Comparison of ENCODE assay signal across 8 cellular contexts in genomic region chr12:47361389-47362031, GRCh38.
A peak's percentile ranks its signal among the peaks of the same experiment; 100 is the strongest.
DNase-seq lines count a peak whose midpoint lies in the region; FAIRE-seq and TF ChIP-seq lines count a peak whose summit lies in the region.

No MANE protein-coding gene starts in this region.

- no peaks in the 10 kb centered on the region for H3K36me3 Mint-ChIP-seq in HFFc6 (ENCODE audit: low read depth)
- H3K36me3 Mint-ChIP-seq in activated naive CD4-positive, alpha-beta T cell treated with anti-CD3 and anti-CD28 coated beads for 36 hours (ENCODE audit: low read depth), result peaks cover 26% of the 10 kb centered on the region

- peak in 1 of 2 donors; percentile 57 for TF ChIP-seq RAD21 in liver (IDR thresholded peaks at IDR 0.05)

- no peak for TF ChIP-seq POLR2A in GM12892 (IDR thresholded peaks at IDR 0.05; ENCODE audit: low read depth, low read length)

- CTCF ChIA-PET in activated naive CD4-positive, alpha-beta T cell treated with anti-CD3 and anti-CD28 coated beads for 36 hours (lab: Charles Lee), result interaction anchor here (0.6 to 3.6 kb wide), 14 partner anchors 9 to 147 kb away, joined by 3 to 30 read pairs (median 4); no protein-coding TSS in a partner anchor

- FAIRE-seq in GM12892 (lab: Jason Lieb, UNC), result peak; percentile 87

- H3K36me3 ChIP-seq in liver (ENCODE audit: control insufficient read depth in 4 of 4, insufficient read depth in 3 of 4, low read depth in 1 of 4, low read length in 3 of 4), result no peaks in the 10 kb centered on the region

- H3K4me3 Mint-ChIP-seq in HFFc6, result peak overlapping the region; percentile 32; the same call in 1 of the 2 replicates
- H3K4me3 Mint-ChIP-seq in activated naive CD4-positive, alpha-beta T cell treated with anti-CD3 and anti-CD28 coated beads for 36 hours, result peak overlapping the region; percentile 72

- no peak overlapping the region for H3K4me3 ChIP-seq in liver (ENCODE audit: low read depth in 1 of 3, low read length in 3 of 3)

- intact Hi-C loops in activated naive CD4-positive, alpha-beta T cell treated with anti-CD3 and anti-CD28 coated beads for 36 hours (cut with micrococcal nuclease), result loop anchor here (1.0 to 2.0 kb wide), 7 partner anchors 11 to 451 kb away; partner anchors contain the start of genes AMIGO2 and PCED1B

- peaks cover 0 to 2% (median 0%) of the 10 kb centered on the region in 4 donors for H3K4me1 ChIP-seq in liver (ENCODE audit: control insufficient read depth in 4 of 4, insufficient read depth in 4 of 4, low read length in 3 of 4)

- TF ChIP-seq CTCF in HFFc6 (IDR thresholded peaks at IDR 0.05), result no peak
- no peak for TF ChIP-seq CTCF in liver (IDR thresholded peaks at IDR 0.05; ENCODE audit: low read depth, low read length, missing input control)

- DNase-seq in GM12892 (ENCODE audit: insufficient read length) (no peak), HFFc6 (no peak), NOMO-1 treated with dmso at 0.1 percent for 144 hours (lab: John Stamatoyannopoulos, UW; ENCODE audit: unreplicated experiment) (peak; percentile 6), ureter (ENCODE audit: low spot score) (peak; percentile 46), hippocampal formation (lab: John Stamatoyannopoulos, UW) (no peak), SW480 (ENCODE audit: low spot score) (no peak)
- peak; percentile 81 for DNase-seq in activated naive CD4-positive, alpha-beta T cell treated with anti-CD3 and anti-CD28 coated beads for 36 hours

- no peaks in the 10 kb centered on the region for H3K9me3 ChIP-seq in liver (ENCODE audit: control insufficient read depth in 4 of 4, low read length in 3 of 4)

- no peaks in the 10 kb centered on the region for H3K27me3 ChIP-seq in liver (ENCODE audit: control insufficient read depth in 4 of 4, insufficient read depth in 4 of 4, low read length in 3 of 4)

- 79% methylated on average over 7 of the region's 7 CpGs for WGBS in liver

- H3K9me3 Mint-ChIP-seq in HFFc6, result no peaks in the 10 kb centered on the region
- peaks cover 10% of the 10 kb centered on the region for H3K9me3 Mint-ChIP-seq in activated naive CD4-positive, alpha-beta T cell treated with anti-CD3 and anti-CD28 coated beads for 36 hours

- H3K27ac Mint-ChIP-seq in HFFc6, result peak overlapping the region; percentile 30; the same call in 1 of the 2 replicates
- H3K27ac Mint-ChIP-seq in activated naive CD4-positive, alpha-beta T cell treated with anti-CD3 and anti-CD28 coated beads for 36 hours, result peak overlapping the region; percentile 98

- peaks cover 28% of the 10 kb centered on the region for H3K4me1 Mint-ChIP-seq in HFFc6 (ENCODE audit: low read depth)
- H3K4me1 Mint-ChIP-seq in activated naive CD4-positive, alpha-beta T cell treated with anti-CD3 and anti-CD28 coated beads for 36 hours (ENCODE audit: low read depth), result peaks cover 58% of the 10 kb centered on the region

- peak overlapping the region; percentile 27 to 45 for H3K27ac ChIP-seq in liver (ENCODE audit: low read depth in 1 of 2, low read length in 2 of 2)

- no peak overlapping the region for H3K9ac ChIP-seq in liver (ENCODE audit: low read depth in 1 of 2, low read length in 2 of 2)

- H3K27me3 Mint-ChIP-seq in HFFc6 (ENCODE audit: insufficient read depth), result no peaks in the 10 kb centered on the region
- H3K27me3 Mint-ChIP-seq in activated naive CD4-positive, alpha-beta T cell treated with anti-CD3 and anti-CD28 coated beads for 36 hours (ENCODE audit: low read depth), result no peaks in the 10 kb centered on the region

TF ChIP-seq in liver, 16 proteins besides CTCF, POLR2A, EP300 and RAD21:
- peak; percentile 37 for TF ChIP-seq REST (IDR thresholded peaks at IDR 0.05)
- TF ChIP-seq GABPA (IDR thresholded peaks at IDR 0.05 in 1 of 2, conservative IDR thresholded peaks at IDR 0.05 in 1 of 2), result no peak
- no peak for TF ChIP-seq SP1 (IDR thresholded peaks at IDR 0.05)
- no peak for TF ChIP-seq JUND (IDR thresholded peaks at IDR 0.05)
- no peak for TF ChIP-seq ZBTB33 (IDR thresholded peaks at IDR 0.05)
- no peak for TF ChIP-seq HNF4G (IDR thresholded peaks at IDR 0.05)
- no peak for TF ChIP-seq YY1 (IDR thresholded peaks at IDR 0.05)

Comparison
In these comparisons a context has a peak if more than half of its experiments do, and no peak if none do; other contexts are left out.
1. DNase-seq: peak in NOMO-1 treated with dmso at 0.1 percent for 144 hours (single experiment), activated naive CD4-positive, alpha-beta T cell treated with anti-CD3 and anti-CD28 coated beads for 36 hours (single experiment) and ureter (single experiment); none in GM12892 (single experiment), HFFc6 (single experiment), hippocampal formation (0 of 2) and SW480 (single experiment).